ENCODE assay signal across 9 cellular contexts in genomic region chr6:26056583-26057350, GRCh38. TPM values are rescaled to one million over a fixed set of nuclear protein-coding genes. Genes with fewer than 3 reads are reported as not detected.
DNase-seq lines count a peak whose midpoint lies in the region; ATAC-seq, FAIRE-seq and TF ChIP-seq lines count a peak whose summit lies in the region.
"Had no signal": no experiment of that assay in that cellular context is flagged by ENCODE, and none has a peak within 500 bp of the region (broad histone marks: within the 10 kb centered on the region; RNA-seq: fewer than 3 reads in every experiment).

No MANE protein-coding gene starts in this region.

- peak overlapping the region; percentile 88 for H3K4me2 ChIP-seq in GM23338

- H3K27me3 ChIP-seq in GM23338 (ENCODE audit: insufficient read depth) (no peaks in the 10 kb centered on the region), liver (ENCODE audit: control insufficient read depth in 4 of 4, insufficient read depth in 4 of 4, low read length in 3 of 4) (no peaks in the 10 kb centered on the region)

- TF ChIP-seq CTCF in GM23338 (conservative IDR thresholded peaks at IDR 0.05; ENCODE audit: low read depth in 2 of 2) (no peak), liver (IDR thresholded peaks at IDR 0.05; ENCODE audit: low read depth, low read length, missing input control) (no peak), GM20000 (IDR thresholded peaks at IDR 0.05; ENCODE audit: extremely low read depth, missing control alignments) (no peak)

- H3K9me2 ChIP-seq in GM23338 (ENCODE audit: insufficient read depth), result no peaks in the 10 kb centered on the region

- H3K79me2 ChIP-seq in GM23338 (replicated peaks; ENCODE audit: insufficient read depth), result no peaks in the 10 kb centered on the region; the same call in 1 of the 2 replicates

- no peak for TF ChIP-seq RAD21 in liver (IDR thresholded peaks at IDR 0.05)

- no peaks in the 10 kb centered on the region for H3K36me3 ChIP-seq in GM23338 (ENCODE audit: insufficient read depth)
- no peaks in the 10 kb centered on the region for H3K36me3 ChIP-seq in liver (ENCODE audit: control insufficient read depth in 4 of 4, insufficient read depth in 3 of 4, low read depth in 1 of 4, low read length in 3 of 4)

- H3K27ac ChIP-seq in GM23338 (ENCODE audit: low read depth) (peak overlapping the region; percentile 95), liver (ENCODE audit: low read depth in 1 of 2, low read length in 2 of 2) (peak overlapping the region; percentile 92 to 95), substantia nigra (ENCODE audit: low read depth, low read length, poor library complexity, severe bottlenecking) (peak overlapping the region; percentile 86)

- no peak overlapping the region for H2AFZ ChIP-seq in GM23338

- ATAC-seq in GM23338 (peak; percentile 35), HG03571 (IDR thresholded peaks at IDR 0.05; ENCODE audit: unreplicated experiment) (no peak)

- H3K27ac Mint-ChIP-seq in GM23338, result peak overlapping the region; percentile 99

- no peaks in the 10 kb centered on the region for H4K20me1 ChIP-seq in GM23338 (replicated peaks; ENCODE audit: insufficient read depth)

- peaks cover 19% of the 10 kb centered on the region for H3K27me3 Mint-ChIP-seq in GM23338 (ENCODE audit: insufficient read depth, low read depth, poor library complexity)

- peaks cover 17% of the 10 kb centered on the region for H3K4me1 Mint-ChIP-seq in GM23338

- peak; percentile 45 for DNase-seq in CD1c-positive myeloid dendritic cell (ENCODE audit: extremely low spot score)
- DNase-seq in GM23338 (ENCODE audit: low spot score), result peak; percentile 44
- peak; percentile 9 for DNase-seq in RCC 7860 (ENCODE audit: low spot score)
- DNase-seq in cerebellar cortex (ENCODE audit: low spot score), result peak; percentile 69
- peak in 23 of 49 donors; percentile 1 to 75 (median 17) for DNase-seq in substantia nigra (lab: John Stamatoyannopoulos, UW)
- DNase-seq in GM20000 (ENCODE audit: low spot score), result no peak

- peak overlapping the region; percentile 90 for H3K4me3 Mint-ChIP-seq in GM23338

- H3F3A ChIP-seq in GM23338 (replicated peaks; ENCODE audit: low read depth), result no peaks in the 10 kb centered on the region

- 2% methylated on average over 14 of the region's 14 CpGs for WGBS in liver

- no peaks in the 10 kb centered on the region for H3K36me3 Mint-ChIP-seq in GM23338 (ENCODE audit: low read depth)

- FAIRE-seq in RCC 7860 (lab: Jason Lieb, UNC), result no peak
- FAIRE-seq: TTC549 had no signal

- H3K4me3 ChIP-seq in GM23338 (peak overlapping the region; percentile 71), liver (ENCODE audit: low read depth in 1 of 3, low read length in 3 of 3) (peak overlapping the region; percentile 36 to 94 (median 66))

- H3K4me1 ChIP-seq in GM23338 (ENCODE audit: insufficient read depth) (peaks cover 14% of the 10 kb centered on the region), liver (ENCODE audit: control insufficient read depth in 4 of 4, insufficient read depth in 4 of 4, low read length in 3 of 4) (peaks cover 2 to 16% (median 6%) of the 10 kb centered on the region in 4 donors)

- no peaks in the 10 kb centered on the region for H3K9me3 ChIP-seq in liver (ENCODE audit: control insufficient read depth in 4 of 4, low read length in 3 of 4)

- no peaks in the 10 kb centered on the region; the same call in 2 of the 3 replicates for H3K9me3 Mint-ChIP-seq in GM23338

- peak overlapping the region; percentile 57 to 96 for H3K9ac ChIP-seq in liver (ENCODE audit: low read depth in 1 of 2, low read length in 2 of 2)

TF ChIP-seq in GM23338, 12 proteins besides CTCF, POLR2A, EP300 and RAD21:
- TF ChIP-seq EZH2phosphoT487 (IDR thresholded peaks at IDR 0.05; ENCODE audit: unreplicated experiment) (no peak), ZNF114 (CRISPR knock-in tag; IDR thresholded peaks at IDR 0.05) (peak; percentile 87; the same call in 1 of the 2 replicates), NANOG (IDR thresholded peaks at IDR 0.05; ENCODE audit: borderline replicate concordance) (no peak), ETS1 (IDR thresholded peaks at IDR 0.05) (no peak), ZNF331 (CRISPR knock-in tag; IDR thresholded peaks at IDR 0.05; ENCODE audit: low read depth) (no peak)

TF ChIP-seq in liver, 16 proteins besides CTCF, POLR2A, EP300 and RAD21:
- TF ChIP-seq HNF4A (conservative IDR thresholded peaks at IDR 0.05) (peak in 1 of 2 donors; percentile 14), ZBTB33 (IDR thresholded peaks at IDR 0.05) (peak; percentile 7), MAX (IDR thresholded peaks at IDR 0.05) (no peak), JUND (IDR thresholded peaks at IDR 0.05) (no peak), HNF4G (IDR thresholded peaks at IDR 0.05) (no peak), NR2F2 (IDR thresholded peaks at IDR 0.05) (no peak)

RNA-seq across cellular contexts. Expression of gene HFE, which starts 30.5 kb away (rescaled TPM):
- total RNA-seq in GM23338 (2014; rRNA removed; shearing (Covaris generic)), result 0.63 and 0.78 TPM in 2 replicates
- polyA plus RNA-seq in GM23338 (2016; fragmentation: Nextera tagmentation; extraction: Ambion mirVana) (0.38 and 0.53 TPM in 2 replicates), liver (1 to 10 TPM; 6.3 to 9.6 TPM)
- total RNA-seq in liver, result 10 to 100 TPM in 1 of 2 donors, 1 to 10 TPM in 1; 6.7 to 12.7 TPM
